8 cellular contexts compared by ENCODE assay signal in genomic region chr1:33348676-33349080, GRCh38. TPM values are rescaled to one million over a fixed set of nuclear protein-coding genes. Genes with fewer than 3 reads are reported as not detected.
DNase-seq lines count a peak whose midpoint lies in the region; ATAC-seq and TF ChIP-seq lines count a peak whose summit lies in the region.

No MANE protein-coding gene starts in this region.

- no peaks in the 10 kb centered on the region for H3K27me3 ChIP-seq in MG63

- no peaks in the 10 kb centered on the region for H3K9me3 ChIP-seq in MG63

- in situ Hi-C loops in astrocyte of the cerebellum (cut with HindIII; ENCODE audit: low sequenced_read_pairs), result no loop called here

- H3K27ac ChIP-seq in C4-2B, result peak overlapping the region; percentile 94

- ATAC-seq in left colon, result peak; percentile 20
- ATAC-seq in GM19023 (IDR thresholded peaks at IDR 0.05; ENCODE audit: unreplicated experiment), result no peak
- no peak for ATAC-seq in GM19397 (IDR thresholded peaks at IDR 0.05; ENCODE audit: unreplicated experiment)
- ATAC-seq in GM18907 (IDR thresholded peaks at IDR 0.05; ENCODE audit: unreplicated experiment), result no peak

- DNase-seq in MG63, result peak; percentile 23
- no peak for DNase-seq in astrocyte of the cerebellum (ENCODE audit: low read depth)
- no peak for DNase-seq in left colon
- peak in 2 of 3 experiments; percentile 17 to 36 for DNase-seq in stimulated activated CD4-positive, alpha-beta T cell treated with anti-CD3 and anti-CD28 coated beads, TNF-alpha, amount 100 ng/mL, for 24 hours (ENCODE audit: low read depth in 3 of 3)

- TF ChIP-seq CTCF in C4-2B (conservative IDR thresholded peaks at IDR 0.05) (no peak), astrocyte of the cerebellum (IDR thresholded peaks at IDR 0.05; ENCODE audit: low read depth, low read length, missing control alignments) (no peak)

- peak overlapping the region; percentile 79 for H3K4me3 ChIP-seq in MG63
- H3K4me3 ChIP-seq in astrocyte of the cerebellum (ENCODE audit: low read depth, low read length), result peak overlapping the region; percentile 75

- peaks cover 32% of the 10 kb centered on the region for H3K36me3 ChIP-seq in MG63

- intact Hi-C loops in left colon (cut with DNase I, micrococcal nuclease), result no loop called here

RNA-seq across cellular contexts. Expression of gene A3GALT2, which starts 27.8 kb away (rescaled TPM):
- not detected in 2 replicates for total RNA-seq in MG63 (2014; rRNA removed; shearing (Covaris generic); ENCODE audit: low replicate concordance)
- total RNA-seq in left colon, result not detected

Comparison
In these comparisons a context has a peak if more than half of its experiments do, and no peak if none do; other contexts are left out.
1. DNase-seq: peak in MG63 (single experiment) and stimulated activated CD4-positive, alpha-beta T cell treated with anti-CD3 and anti-CD28 coated beads, TNF-alpha, amount 100 ng/mL, for 24 hours (2 of 3); none in astrocyte of the cerebellum (single experiment) and left colon (0 of 2).